ENCODE assay signal across 27 cellular contexts in the genomic region with DNA sequence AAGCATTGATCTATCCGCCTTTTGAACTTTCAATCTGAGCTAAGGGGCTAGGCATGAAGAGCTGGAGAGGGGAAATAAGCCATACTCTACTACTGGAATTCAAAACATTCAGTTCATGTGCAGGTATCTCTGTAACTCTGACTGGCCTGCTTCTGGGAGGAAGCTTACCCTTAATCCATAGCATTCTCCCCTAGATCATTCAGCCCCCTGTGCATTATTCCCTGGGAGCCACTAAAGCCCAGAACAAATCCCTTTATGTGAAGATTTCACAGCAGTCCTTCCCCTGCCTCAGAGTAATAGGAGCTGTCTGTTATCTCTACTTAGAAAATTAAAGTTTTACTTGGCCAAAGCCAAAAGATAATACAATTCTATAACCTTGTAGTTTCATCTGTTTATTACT.
"Had no signal": no experiment of that assay in that cellular context is flagged by ENCODE, and none has a peak within 500 bp of the region (broad histone marks: within the 10 kb centered on the region; RNA-seq: fewer than 3 reads in every experiment).

No MANE protein-coding gene starts in this region.

- H3K4me2 ChIP-seq: smooth muscle cell had no signal

- H2AFZ ChIP-seq: parathyroid adenoma had no signal

- H3K79me2 ChIP-seq: parathyroid adenoma had no signal

- H3K27me3 Mint-ChIP-seq: naive thymus-derived CD4-positive, alpha-beta T cell; natural killer cell treated with Interleukin-12 subunit alpha and Interleukin-12 subunit beta and Interleukin-15 and Interleukin-18, amount 100 ng/mL, for 72 hours; stimulated activated memory B cell treated with anti-CD40 and anti-IgM and Interleukin-4, amounts not matched to agents 10 μg/mL and 1 μg/mL and 100 μg/mL, for 72 hours; stimulated activated naive CD8-positive, alpha-beta T cell treated with anti-CD3 and anti-CD28 coated beads, Interleukin-15, amount 100 ng/mL, for 72 hours had no signal

- H3K9ac ChIP-seq: parathyroid adenoma had no signal

- H3K9me3 ChIP-seq: mucosa of descending colon, neutrophil, psoas muscle, right atrium auricular region, right lobe of liver, tibial nerve, upper lobe of left lung, vagina had no signal

- ATAC-seq: mucosa of descending colon; naive thymus-derived CD4-positive, alpha-beta T cell; natural killer cell treated with Interleukin-12 subunit alpha and Interleukin-12 subunit beta and Interleukin-15 and Interleukin-18, amount 100 ng/mL, for 72 hours; psoas muscle; right lobe of liver; stimulated activated memory B cell treated with anti-CD40 and anti-IgM and Interleukin-4, amounts not matched to agents 10 μg/mL and 1 μg/mL and 100 μg/mL, for 72 hours; stimulated activated naive CD8-positive, alpha-beta T cell treated with anti-CD3 and anti-CD28 coated beads, Interleukin-15, amount 100 ng/mL, for 72 hours had no signal

- H3K4me1 ChIP-seq: left ventricle myocardium inferior, parathyroid adenoma, psoas muscle, right atrium auricular region, right lobe of liver, tibial nerve, upper lobe of left lung, vagina had no signal

- H3K36me3 Mint-ChIP-seq: immature natural killer cell; naive thymus-derived CD4-positive, alpha-beta T cell; natural killer cell treated with Interleukin-12 subunit alpha and Interleukin-12 subunit beta and Interleukin-15 and Interleukin-18, amount 100 ng/mL, for 72 hours; stimulated activated memory B cell treated with anti-CD40 and anti-IgM and Interleukin-4, amounts not matched to agents 10 μg/mL and 1 μg/mL and 100 μg/mL, for 72 hours had no signal

- H3K36me3 ChIP-seq: left ventricle myocardium inferior, neutrophil, right atrium auricular region, right lobe of liver, tibial nerve, upper lobe of left lung, vagina had no signal

- H3K4me3 Mint-ChIP-seq: immature natural killer cell; naive thymus-derived CD4-positive, alpha-beta T cell; natural killer cell treated with Interleukin-12 subunit alpha and Interleukin-12 subunit beta and Interleukin-15 and Interleukin-18, amount 100 ng/mL, for 72 hours; stimulated activated memory B cell treated with anti-CD40 and anti-IgM and Interleukin-4, amounts not matched to agents 10 μg/mL and 1 μg/mL and 100 μg/mL, for 72 hours; stimulated activated naive CD8-positive, alpha-beta T cell treated with anti-CD3 and anti-CD28 coated beads, Interleukin-15, amount 100 ng/mL, for 72 hours had no signal

- H3K4me1 Mint-ChIP-seq: immature natural killer cell; naive thymus-derived CD4-positive, alpha-beta T cell; stimulated activated memory B cell treated with anti-CD40 and anti-IgM and Interleukin-4, amounts not matched to agents 10 μg/mL and 1 μg/mL and 100 μg/mL, for 72 hours; stimulated activated naive CD8-positive, alpha-beta T cell treated with anti-CD3 and anti-CD28 coated beads, Interleukin-15, amount 100 ng/mL, for 72 hours had no signal

- H3K27ac Mint-ChIP-seq: immature natural killer cell; naive thymus-derived CD4-positive, alpha-beta T cell; natural killer cell treated with Interleukin-12 subunit alpha and Interleukin-12 subunit beta and Interleukin-15 and Interleukin-18, amount 100 ng/mL, for 72 hours; stimulated activated memory B cell treated with anti-CD40 and anti-IgM and Interleukin-4, amounts not matched to agents 10 μg/mL and 1 μg/mL and 100 μg/mL, for 72 hours; stimulated activated naive CD8-positive, alpha-beta T cell treated with anti-CD3 and anti-CD28 coated beads, Interleukin-15, amount 100 ng/mL, for 72 hours had no signal

- H3K27me3 ChIP-seq: neutrophil, right atrium auricular region, right lobe of liver, tibial nerve, upper lobe of left lung, vagina had no signal

- H3K4me3 ChIP-seq: left ventricle myocardium inferior, lung, mucosa of descending colon, psoas muscle, right atrium auricular region, right lobe of liver, smooth muscle cell, tibial nerve, upper lobe of left lung, vagina had no signal

- H3K27ac ChIP-seq: left ventricle myocardium inferior, neutrophil, parathyroid adenoma, psoas muscle, right atrium auricular region, right lobe of liver, tibial nerve, upper lobe of left lung, vagina had no signal

- DNase-seq: hypothalamus; immature natural killer cell; islet precursor cell; left ventricle myocardium inferior; midbrain; mucosa of descending colon; naive thymus-derived CD4-positive, alpha-beta T cell; occipital lobe; psoas muscle; right lobe of liver; stimulated activated CD4-positive, alpha-beta T cell treated with anti-CD3 and anti-CD28 coated beads, Interleukin-1b, Interleukin-23, amount 100 ng/mL, for 48 hours; stimulated activated CD4-positive, alpha-beta T cell treated with anti-CD3 and anti-CD28 coated beads, Interleukin-2, amount 100 ng/mL, for 48 hours; stimulated activated CD4-positive, alpha-beta T cell treated with anti-CD3 and anti-CD28 coated beads, Interleukin-4, amount 100 ng/mL, for 4 hours; stimulated activated CD8-positive, alpha-beta memory T cell treated with anti-CD3 and anti-CD28 coated beads, Interleukin-4, amount 100 ng/mL, for 48 hours; stimulated activated naive CD4-positive, alpha-beta T cell treated with Interleukin-2 at 50 U/mL for 16 hours; stimulated activated naive CD8-positive, alpha-beta T cell treated with anti-CD3 and anti-CD28 coated beads, Interleukin-15, amount 100 ng/mL, for 72 hours; substantia nigra; upper lobe of left lung had no signal
